9 cellular contexts compared by ENCODE assay signal in genomic region chr19:55606817-55607216, GRCh38. TPM values are rescaled to one million over a fixed set of nuclear protein-coding genes. Genes with fewer than 3 reads are reported as not detected.
A peak's percentile ranks its signal among the peaks of the same experiment; 100 is the strongest.
DNase-seq lines count a peak whose midpoint lies in the region; ATAC-seq, FAIRE-seq and TF ChIP-seq lines count a peak whose summit lies in the region.
"Had no signal": no experiment of that assay in that cellular context is flagged by ENCODE, and none has a peak within 500 bp of the region (broad histone marks: within the 10 kb centered on the region; RNA-seq: fewer than 3 reads in every experiment).

No MANE protein-coding gene starts in this region.

- dilution Hi-C loops in endothelial cell of umbilical vein (cut with MboI; ENCODE audit: extremely low pct_ligation_motif_present, low sequenced_read_pairs) = loop anchor here (10.0 kb wide), 1 partner anchor 92 kb away; no protein-coding TSS in a partner anchor

- H3F3A ChIP-seq in PC-9 (ENCODE audit: insufficient read depth, low read depth) = peaks cover 37% of the 10 kb centered on the region

- H3K4me3 ChIP-seq in PC-9 (peak overlapping the region; percentile 79), endothelial cell of umbilical vein (replicated peaks in 1 of 3; ENCODE audit: insufficient read depth in 1 of 3, low read depth in 1 of 3, low read length in 3 of 3) (peak overlapping the region in 1 of 3 experiments; percentile 25), H7 (ENCODE audit: insufficient read depth, low read depth, low read length) (no peak overlapping the region)

- H3K9me2 ChIP-seq in PC-9 (ENCODE audit: insufficient read depth) = no peaks in the 10 kb centered on the region

- no peak for DNase-seq in PC-9
- no peak for DNase-seq in endothelial cell of umbilical vein (ENCODE audit: low read depth, low spot score)
- DNase-seq in osteocyte (ENCODE audit: extremely low spot score, unreplicated experiment) = no peak
- DNase-seq in KG1 (lab: John Stamatoyannopoulos, UW) = no peak
- no peak for DNase-seq in H7
- no peak for DNase-seq in HuH-7.5 (ENCODE audit: low spot score)

- H3K4me1 Mint-ChIP-seq in osteocyte (ENCODE audit: unreplicated experiment) = peaks cover 30% of the 10 kb centered on the region

- H3K9me1 ChIP-seq in endothelial cell of umbilical vein (replicated peaks; ENCODE audit: control insufficient read depth, extremely low read depth, insufficient read depth, low read length) = no peaks in the 10 kb centered on the region

- H3K4me2 ChIP-seq in PC-9 = peak overlapping the region; percentile 93
- H3K4me2 ChIP-seq in endothelial cell of umbilical vein (ENCODE audit: insufficient read depth, low read length) = peak overlapping the region; percentile 59

- H3K27me3 ChIP-seq in PC-9 (ENCODE audit: insufficient read depth, low read depth) = no peaks in the 10 kb centered on the region
- H3K27me3 ChIP-seq in endothelial cell of umbilical vein (ENCODE audit: control insufficient read depth in 2 of 2, insufficient read depth in 2 of 2, low read length in 2 of 2) = no peaks in the 10 kb centered on the region
- H3K27me3 ChIP-seq in H7 (ENCODE audit: control insufficient read depth, insufficient read depth, low read length) = no peaks in the 10 kb centered on the region

- H2AFZ ChIP-seq in PC-9 (no peak overlapping the region), endothelial cell of umbilical vein (ENCODE audit: low read depth, low read length) (no peak overlapping the region)

- peak overlapping the region; percentile 91 for H3K4me3 Mint-ChIP-seq in osteocyte (ENCODE audit: unreplicated experiment)

- no peaks in the 10 kb centered on the region for H3K27me3 Mint-ChIP-seq in osteocyte (ENCODE audit: unreplicated experiment)

- no peak for TF ChIP-seq POLR2A in endothelial cell of umbilical vein (IDR thresholded peaks at IDR 0.05; ENCODE audit: low read depth, low read length)

- H3K4me1 ChIP-seq in ES-I3 (ENCODE audit: insufficient read depth, low read length) (no peaks in the 10 kb centered on the region), PC-9 (replicated peaks; ENCODE audit: insufficient read depth) (peaks cover 22% of the 10 kb centered on the region), endothelial cell of umbilical vein (ENCODE audit: control insufficient read depth, extremely low read depth, insufficient read depth, low read length) (peaks cover 13% of the 10 kb centered on the region)

- no peaks in the 10 kb centered on the region for H3K9me3 ChIP-seq in ES-I3 (ENCODE audit: control insufficient read depth, insufficient read depth, low read length)
- H3K9me3 ChIP-seq in PC-9 (ENCODE audit: insufficient read depth, low read depth) = no peaks in the 10 kb centered on the region
- H3K9me3 ChIP-seq in endothelial cell of umbilical vein (replicated peaks; ENCODE audit: control insufficient read depth, insufficient read depth, low read length) = no peaks in the 10 kb centered on the region

- no peak for FAIRE-seq in endothelial cell of umbilical vein (lab: Jason Lieb, UNC)
- FAIRE-seq: TTC549 had no signal

- POLR2A ChIA-PET in PC-9 (lab: Charles Lee; ENCODE audit: unreplicated experiment) = interaction anchor here (0.6 kb wide), 1 partner anchor 132 kb away, joined by 11 read pairs; no protein-coding TSS in a partner anchor
- POLR2A ChIA-PET in endothelial cell of umbilical vein (lab: Charles Lee) = no interaction called here

- peaks cover 14% of the 10 kb centered on the region; the same call in 1 of the 2 replicates for H3K36me3 ChIP-seq in ES-I3 (ENCODE audit: insufficient read depth, low read length)
- peaks cover 12% of the 10 kb centered on the region; the same call in 1 of the 2 replicates for H3K36me3 ChIP-seq in PC-9 (ENCODE audit: low read depth)
- peaks cover 0 to 5% of the 10 kb centered on the region in 2 experiments for H3K36me3 ChIP-seq in endothelial cell of umbilical vein (ENCODE audit: control insufficient read depth in 2 of 2, extremely low read depth in 1 of 2, insufficient read depth in 2 of 2, low read length in 2 of 2)
- H3K36me3 ChIP-seq in H7 (replicated peaks; ENCODE audit: control insufficient read depth, insufficient read depth, low read length) = peaks cover 2% of the 10 kb centered on the region

- H3K27ac ChIP-seq in PC-9 (no peak overlapping the region), endothelial cell of umbilical vein (ENCODE audit: insufficient read depth, low read depth, low read length) (no peak overlapping the region)

- H3K9me3 Mint-ChIP-seq in osteocyte (ENCODE audit: unreplicated experiment) = no peaks in the 10 kb centered on the region

- CTCF ChIA-PET in PC-9 (lab: Charles Lee) (interaction anchor here (0.6 to 1.9 kb wide), 4 partner anchors 18 to 350 kb away, joined by 3 to 14 read pairs (median 6); partner anchors contain the start of gene ZNF784), endothelial cell of umbilical vein (lab: Charles Lee) (interaction anchor here (0.7 to 3.8 kb wide), 28 partner anchors 11 to 466 kb away, joined by 3 to 40 read pairs (median 6); partner anchors contain the start of genes ZNF628 and ZNF784)

- H3K9ac ChIP-seq in ES-I3 (ENCODE audit: low read depth, low read length) (peak overlapping the region; percentile 64), endothelial cell of umbilical vein (replicated peaks; ENCODE audit: extremely low read depth, insufficient read depth, low read length) (no peak overlapping the region)

- H3K79me2 ChIP-seq in PC-9 (ENCODE audit: low read depth) (peaks cover 43% of the 10 kb centered on the region), endothelial cell of umbilical vein (ENCODE audit: control insufficient read depth, insufficient read depth, low read length) (peaks cover 26% of the 10 kb centered on the region)

- intact Hi-C loops in PC-9 (cut with micrococcal nuclease; ENCODE audit: unreplicated experiment) (loop anchor here (1.0 kb wide), 1 partner anchor 90 kb away; no protein-coding TSS in a partner anchor), endothelial cell of umbilical vein (cut with micrococcal nuclease) (loop anchor here (1.0 to 10.0 kb wide), 4 partner anchors 90 to 352 kb away; partner anchors contain the start of genes C19orf85, ISOC2, PPP6R1 and RPL28)

- H4K20me1 ChIP-seq in PC-9 (ENCODE audit: insufficient read depth) (peaks cover 39% of the 10 kb centered on the region), endothelial cell of umbilical vein (replicated peaks; ENCODE audit: control insufficient read depth, extremely low read depth, insufficient read depth, low read length) (no peaks in the 10 kb centered on the region)

- H3K36me3 Mint-ChIP-seq in osteocyte (ENCODE audit: unreplicated experiment) = peaks cover 9% of the 10 kb centered on the region

- BruUV-seq in PC-9 (replicated peaks; lab: Mats Ljungman, UMichigan) (no TSS peak), endothelial cell of umbilical vein (replicated peaks; lab: Mats Ljungman, UMichigan) (no TSS peak)

- peak overlapping the region; percentile 13 for H3K27ac Mint-ChIP-seq in osteocyte (ENCODE audit: unreplicated experiment)

- ATAC-seq in HG02870 (IDR thresholded peaks at IDR 0.05; ENCODE audit: unreplicated experiment) = no peak

- no peak for TF ChIP-seq CTCF in PC-9 (conservative IDR thresholded peaks at IDR 0.05)
- TF ChIP-seq CTCF in endothelial cell of umbilical vein (IDR thresholded peaks at IDR 0.05; ENCODE audit: extremely low read depth in 1 of 2, insufficient read depth in 1 of 2, low read depth in 1 of 2, low read length in 2 of 2) = no peak
- TF ChIP-seq CTCF in osteocyte (IDR thresholded peaks at IDR 0.05) = no peak

RNA-seq across cellular contexts. Expression of gene ZNF865, which starts 1.4 kb away (rescaled TPM):
- 26.8 and 30.3 TPM in 2 replicates for total RNA-seq in PC-9 (2021)
- total RNA-seq in endothelial cell of umbilical vein = 10.1 and 11.4 TPM in 2 replicates
- polyA plus RNA-seq in endothelial cell of umbilical vein = 4.0 and 5.2 TPM in 2 replicates
- 1.9 and 3.5 TPM in 2 replicates for polyA plus RNA-seq in endothelial cell of umbilical vein (2011; cell fraction: cytosol; rRNA removed)
- 2.5 and 2.7 TPM in 2 replicates for polyA plus RNA-seq in endothelial cell of umbilical vein (2011; cell fraction: nucleus; rRNA removed)
- 2.3 and 5.0 TPM in 2 replicates for polyA plus RNA-seq in endothelial cell of umbilical vein (2012)
- 2.0 and 2.1 TPM in 2 replicates for polyA minus RNA-seq in endothelial cell of umbilical vein
- polyA minus RNA-seq in endothelial cell of umbilical vein (2011; cell fraction: cytosol; rRNA and poly(A)+ RNA removed) = 6.6 TPM
- 1.2 and 2.5 TPM in 2 replicates for polyA minus RNA-seq in endothelial cell of umbilical vein (2011; cell fraction: nucleus; rRNA and poly(A)+ RNA removed)
- total RNA-seq in osteocyte = 16.9 and 19.2 TPM in 2 replicates
- total RNA-seq in H7 (2014; rRNA removed; shearing (Covaris generic)) = 3.5 and 4.9 TPM in 2 replicates

RNA-seq across cellular contexts. Expression of gene ZNF524, which starts 6.7 kb away (rescaled TPM):
- 30.0 and 37.0 TPM in 2 replicates for total RNA-seq in PC-9 (2021)
- 14.2 and 15.2 TPM in 2 replicates for total RNA-seq in endothelial cell of umbilical vein
- 15.4 and 22.5 TPM in 2 replicates for polyA plus RNA-seq in endothelial cell of umbilical vein
- polyA plus RNA-seq in endothelial cell of umbilical vein (2011; cell fraction: cytosol; rRNA removed) = 7.8 and 15.2 TPM in 2 replicates
- polyA plus RNA-seq in endothelial cell of umbilical vein (2011; cell fraction: nucleus; rRNA removed) = 4.3 and 6.1 TPM in 2 replicates
- polyA plus RNA-seq in endothelial cell of umbilical vein (2012) = 4.3 and 8.3 TPM in 2 replicates
- polyA minus RNA-seq in endothelial cell of umbilical vein = 1.8 and 4.0 TPM in 2 replicates
- polyA minus RNA-seq in endothelial cell of umbilical vein (2011; cell fraction: cytosol; rRNA and poly(A)+ RNA removed) = 4.6 TPM
- polyA minus RNA-seq in endothelial cell of umbilical vein (2011; cell fraction: nucleus; rRNA and poly(A)+ RNA removed) = 1.2 and 4.1 TPM in 2 replicates
- 15.5 and 15.6 TPM in 2 replicates for total RNA-seq in osteocyte
- total RNA-seq in H7 (2014; rRNA removed; shearing (Covaris generic)) = 11.2 and 13.6 TPM in 2 replicates

RNA-seq across cellular contexts. Expression of gene FIZ1, which starts 7.5 kb away (rescaled TPM):
- total RNA-seq in PC-9 (2021) = 25.2 and 25.4 TPM in 2 replicates
- 14.7 and 15.6 TPM in 2 replicates for total RNA-seq in endothelial cell of umbilical vein
- 6.6 and 7.0 TPM in 2 replicates for polyA plus RNA-seq in endothelial cell of umbilical vein
- 5.2 and 5.6 TPM in 2 replicates for polyA plus RNA-seq in endothelial cell of umbilical vein (2011; cell fraction: cytosol; rRNA removed)
- 9.0 and 12.8 TPM in 2 replicates for polyA plus RNA-seq in endothelial cell of umbilical vein (2011; cell fraction: nucleus; rRNA removed)
- 6.3 and 9.7 TPM in 2 replicates for polyA plus RNA-seq in endothelial cell of umbilical vein (2012)
- polyA minus RNA-seq in endothelial cell of umbilical vein = 3.1 and 7.7 TPM in 2 replicates
- 12.8 TPM for polyA minus RNA-seq in endothelial cell of umbilical vein (2011; cell fraction: cytosol; rRNA and poly(A)+ RNA removed)
- polyA minus RNA-seq in endothelial cell of umbilical vein (2011; cell fraction: nucleus; rRNA and poly(A)+ RNA removed) = 5.1 and 6.5 TPM in 2 replicates
- total RNA-seq in osteocyte = 17.0 and 19.1 TPM in 2 replicates
- 4.3 and 4.7 TPM in 2 replicates for total RNA-seq in H7 (2014; rRNA removed; shearing (Covaris generic))

RNA-seq across cellular contexts. Expression of gene ZNF784, which starts 17.5 kb away (rescaled TPM):
- total RNA-seq in PC-9 (2021) = 5.4 and 7.7 TPM in 2 replicates
- total RNA-seq in endothelial cell of umbilical vein = 4.9 and 7.1 TPM in 2 replicates
- 4.9 and 5.6 TPM in 2 replicates for polyA plus RNA-seq in endothelial cell of umbilical vein
- 3.0 and 3.5 TPM in 2 replicates for polyA plus RNA-seq in endothelial cell of umbilical vein (2011; cell fraction: cytosol; rRNA removed)
- polyA plus RNA-seq in endothelial cell of umbilical vein (2011; cell fraction: nucleus; rRNA removed) = 8.6 and 9.3 TPM in 2 replicates
- polyA plus RNA-seq in endothelial cell of umbilical vein (2012) = 3.6 and 5.6 TPM in 2 replicates
- 4.6 and 5.7 TPM in 2 replicates for polyA minus RNA-seq in endothelial cell of umbilical vein
- 3.3 TPM for polyA minus RNA-seq in endothelial cell of umbilical vein (2011; cell fraction: cytosol; rRNA and poly(A)+ RNA removed)
- 4.3 and 6.3 TPM in 2 replicates for polyA minus RNA-seq in endothelial cell of umbilical vein (2011; cell fraction: nucleus; rRNA and poly(A)+ RNA removed)
- 9.2 and 9.6 TPM in 2 replicates for total RNA-seq in osteocyte
- 9.8 and 12.5 TPM in 2 replicates for total RNA-seq in H7 (2014; rRNA removed; shearing (Covaris generic))

RNA-seq across cellular contexts. Expression of gene ZNF579, which starts 26.2 kb away (rescaled TPM):
- total RNA-seq in PC-9 (2021) (49.0 TPM in 2 replicates), endothelial cell of umbilical vein (15.7 and 15.9 TPM in 2 replicates), osteocyte (27.4 and 29.2 TPM in 2 replicates)
- 9.9 and 11.6 TPM in 2 replicates for polyA plus RNA-seq in endothelial cell of umbilical vein
- polyA plus RNA-seq in endothelial cell of umbilical vein (2011; cell fraction: cytosol; rRNA removed) = 2.4 and 4.1 TPM in 2 replicates
- polyA plus RNA-seq in endothelial cell of umbilical vein (2011; cell fraction: nucleus; rRNA removed) = 7.0 and 12.5 TPM in 2 replicates
- 6.6 and 11.0 TPM in 2 replicates for polyA plus RNA-seq in endothelial cell of umbilical vein (2012)
- 17.1 and 17.8 TPM in 2 replicates for polyA minus RNA-seq in endothelial cell of umbilical vein
- 5.4 TPM for polyA minus RNA-seq in endothelial cell of umbilical vein (2011; cell fraction: cytosol; rRNA and poly(A)+ RNA removed)
- polyA minus RNA-seq in endothelial cell of umbilical vein (2011; cell fraction: nucleus; rRNA and poly(A)+ RNA removed) = 7.9 and 8.4 TPM in 2 replicates
- 17.2 and 20.5 TPM in 2 replicates for total RNA-seq in H7 (2014; rRNA removed; shearing (Covaris generic))
